Comparison of ENCODE assay signal across 1 cellular context in genomic region chr1:172629170-172629569, GRCh38.
TF ChIP-seq lines count a peak whose summit lies in the region.

No MANE protein-coding gene starts in this region.

TF ChIP-seq in IMR-90, 13 proteins besides CTCF, POLR2A, EP300 and RAD21 (continued from another document):
- TF ChIP-seq USF2 (IDR thresholded peaks at IDR 0.05; ENCODE audit: low read depth, low read length) (no peak), MAFK (IDR thresholded peaks at IDR 0.05; ENCODE audit: low read depth, low read length) (no peak), FOS (IDR thresholded peaks at IDR 0.05; ENCODE audit: low read depth, low read length) (no peak), MAZ (IDR thresholded peaks at IDR 0.05; ENCODE audit: borderline replicate concordance, low read depth, low read length) (no peak), ELK1 (IDR thresholded peaks at IDR 0.05; ENCODE audit: borderline replicate concordance, low read depth, low read length) (no peak), CEBPB (IDR thresholded peaks at IDR 0.05; ENCODE audit: low read depth, low read length) (no peak), RFX5 (IDR thresholded peaks at IDR 0.05; ENCODE audit: low read depth, low read length) (no peak), CHD1 (IDR thresholded peaks at IDR 0.05; ENCODE audit: low read depth, low read length) (no peak), NFE2L2 (IDR thresholded peaks at IDR 0.05; ENCODE audit: low read depth, low read length) (no peak), SMC3 (IDR thresholded peaks at IDR 0.05; ENCODE audit: low read depth, low read length) (no peak), MXI1 (IDR thresholded peaks at IDR 0.05; ENCODE audit: borderline replicate concordance, low read depth, low read length) (no peak)
TF ChIP-seq in IMR-90: peak in this region for 0.
